Comparison of ENCODE assay signal across 18 cellular contexts in genomic region chr2:71832388-71832787, GRCh38.
DNase-seq lines count a peak whose midpoint lies in the region; ATAC-seq and TF ChIP-seq lines count a peak whose summit lies in the region.
"Had no signal": no experiment of that assay in that cellular context is flagged by ENCODE, and none has a peak within 500 bp of the region (broad histone marks: within the 10 kb centered on the region; RNA-seq: fewer than 3 reads in every experiment).

No MANE protein-coding gene starts in this region.

- no peak overlapping the region for H4K91ac ChIP-seq in mesenchymal stem cell (ENCODE audit: low read length)

- no peak overlapping the region for H3K4ac ChIP-seq in mesenchymal stem cell (ENCODE audit: low read depth in 1 of 2, low read length in 2 of 2)

- no peaks in the 10 kb centered on the region for H3K79me1 ChIP-seq in mesenchymal stem cell (replicated peaks; ENCODE audit: low read length, poor library complexity, severe bottlenecking)

- POLR2A ChIA-PET in AG04449 (lab: Yijun Ruan, JAX), result no interaction called here

- H3K36me3 ChIP-seq in SJSA1 (no peaks in the 10 kb centered on the region), mesenchymal stem cell (ENCODE audit: control insufficient read depth in 1 of 2, insufficient read depth in 2 of 2, low read depth in 1 of 2, low read length in 2 of 2) (no peaks in the 10 kb centered on the region), right lobe of liver (no peaks in the 10 kb centered on the region)
- H3K36me3 ChIP-seq: BLaER1 treated with 17β-estradiol and CSF1 and Interleukin-3, amounts not matched to agents 10 nM and 100 nM had no signal

- no peak for TF ChIP-seq POLR2A in right lobe of liver (IDR thresholded peaks at IDR 0.05)

- DNase-seq in AG04449 (ENCODE audit: low read depth, low spot score) (peak; percentile 41), EH (ENCODE audit: low read depth) (peak; percentile 92), SJSA1 (ENCODE audit: low read depth in 1 of 2, low spot score in 2 of 2) (peak in 1 of 2 experiments; percentile 22), mesenchymal stem cell (no peak), right lobe of liver (no peak), DMS53 (lab: John Stamatoyannopoulos, UW) (no peak)
- DNase-seq: CD8-positive, alpha-beta T cell; DMS153; GF-D8; NCI-H1694 treated with DMSO at 0.1 percent for 48 hours; NCI-H2081 treated with DMSO at 0.1 percent for 48 hours; NCI-H446; NCI-H526; RPMI8226; SHP77 treated with DMSO at 0.1 percent for 48 hours; T-helper 1 cell had no signal

- H3K9me3 ChIP-seq in SJSA1 (replicated peaks), result no peaks in the 10 kb centered on the region
- peaks cover 6% of the 10 kb centered on the region for H3K9me3 ChIP-seq in mesenchymal stem cell (ENCODE audit: control insufficient read depth, low read length)
- no peaks in the 10 kb centered on the region for H3K9me3 ChIP-seq in right lobe of liver

- H3K4me2 ChIP-seq in mesenchymal stem cell (ENCODE audit: low read length, poor library complexity, severe bottlenecking), result no peak overlapping the region
- H3K4me2 ChIP-seq: BLaER1 treated with 17β-estradiol and CSF1 and Interleukin-3, amounts not matched to agents 10 nM and 100 nM had no signal

- H3K27me3 ChIP-seq in SJSA1 (replicated peaks) (no peaks in the 10 kb centered on the region), mesenchymal stem cell (ENCODE audit: control insufficient read depth in 1 of 2, insufficient read depth in 1 of 2, low read length in 2 of 2) (no peaks in the 10 kb centered on the region), right lobe of liver (no peaks in the 10 kb centered on the region)
- H3K27me3 ChIP-seq: BLaER1 treated with 17β-estradiol and CSF1 and Interleukin-3, amounts not matched to agents 10 nM and 100 nM had no signal

- H2BK12ac ChIP-seq in mesenchymal stem cell (ENCODE audit: low read length in 2 of 2), result no peak overlapping the region

- intact Hi-C loops in right lobe of liver (cut with DNase I), result no loop called here

- H3K23ac ChIP-seq in mesenchymal stem cell (ENCODE audit: low read length in 2 of 2), result no peak overlapping the region

- H3K18ac ChIP-seq in mesenchymal stem cell (ENCODE audit: low read depth in 1 of 2, low read length in 2 of 2), result no peak overlapping the region

- H3K4me3 ChIP-seq in AG04449 (ENCODE audit: low read depth, low read length), result no peak overlapping the region
- H3K4me3 ChIP-seq in SJSA1, result no peak overlapping the region
- no peak overlapping the region for H3K4me3 ChIP-seq in mesenchymal stem cell (ENCODE audit: insufficient read depth in 1 of 2, low read depth in 1 of 2, low read length in 2 of 2)
- no peak overlapping the region for H3K4me3 ChIP-seq in right lobe of liver
- H3K4me3 ChIP-seq: BLaER1 treated with 17β-estradiol and CSF1 and Interleukin-3, amounts not matched to agents 10 nM and 100 nM had no signal

- no peak overlapping the region for H3K9ac ChIP-seq in mesenchymal stem cell (ENCODE audit: low read length)
- H3K9ac ChIP-seq: BLaER1 treated with 17β-estradiol and CSF1 and Interleukin-3, amounts not matched to agents 10 nM and 100 nM had no signal

- ATAC-seq in right lobe of liver (no peak), GM21529 (IDR thresholded peaks at IDR 0.05; ENCODE audit: unreplicated experiment) (no peak)
- ATAC-seq: CD8-positive, alpha-beta T cell had no signal

- H2BK5ac ChIP-seq in mesenchymal stem cell (ENCODE audit: low read depth, low read length, poor library complexity, severe bottlenecking), result no peak overlapping the region

- 79% methylated on average over 1 of the region's 1 CpG for WGBS in mesenchymal stem cell
- 50% methylated on average over 1 of the region's 1 CpG for WGBS in right lobe of liver (ENCODE audit: insufficient coverage, low coverage, low lambda C conversion rate, missing lambda C conversion rate)

- peak overlapping the region; percentile 71 for H2AK5ac ChIP-seq in mesenchymal stem cell (ENCODE audit: low read length, severe bottlenecking)

- H3K14ac ChIP-seq in mesenchymal stem cell (ENCODE audit: low read length in 2 of 2), result no peak overlapping the region

- H2BK120ac ChIP-seq in mesenchymal stem cell (ENCODE audit: low read depth, low read length), result no peak overlapping the region

- CTCF ChIA-PET in AG04449 (lab: Yijun Ruan, JAX), result interaction anchor here (0.8 to 5.6 kb wide), 4 partner anchors 14 to 43 kb away, joined by 3 to 37 read pairs (median 4); no protein-coding TSS in a partner anchor

- TF ChIP-seq CTCF in AG04449 (IDR thresholded peaks at IDR 0.05; ENCODE audit: insufficient read depth, low read length, missing control alignments), result no peak
- no peak for TF ChIP-seq CTCF in right lobe of liver (IDR thresholded peaks at IDR 0.05)

- peaks cover 38% of the 10 kb centered on the region for H3K4me1 ChIP-seq in SJSA1 (replicated peaks)
- peaks cover 24% of the 10 kb centered on the region for H3K4me1 ChIP-seq in mesenchymal stem cell (ENCODE audit: control insufficient read depth, insufficient read depth, low read depth, low read length)
- H3K4me1 ChIP-seq in right lobe of liver, result no peaks in the 10 kb centered on the region
- H3K4me1 ChIP-seq: BLaER1 treated with 17β-estradiol and CSF1 and Interleukin-3, amounts not matched to agents 10 nM and 100 nM had no signal

- no peak overlapping the region for H2BK15ac ChIP-seq in mesenchymal stem cell (ENCODE audit: low read depth, poor library complexity, severe bottlenecking)

- peak overlapping the region; percentile 88; the same call in 1 of the 2 replicates for H3K27ac ChIP-seq in SJSA1
- peak overlapping the region; percentile 15 for H3K27ac ChIP-seq in mesenchymal stem cell (ENCODE audit: low read length, poor library complexity, severe bottlenecking)
- no peak overlapping the region for H3K27ac ChIP-seq in right lobe of liver
- H3K27ac ChIP-seq: BLaER1 treated with 17β-estradiol and CSF1 and Interleukin-3, amounts not matched to agents 10 nM and 100 nM had no signal

- H4K8ac ChIP-seq in mesenchymal stem cell (ENCODE audit: low read length), result no peak overlapping the region

- H2AFZ ChIP-seq in mesenchymal stem cell (ENCODE audit: low read depth, low read length), result no peak overlapping the region

Comparison
In these comparisons a context has a peak if more than half of its experiments do, and no peak if none do; other contexts are left out.
1. DNase-seq: peak in AG04449 (single experiment) and EH (single experiment); none in mesenchymal stem cell (single experiment), right lobe of liver (0 of 3) and DMS53 (single experiment).
2. H3K27ac ChIP-seq: peak in SJSA1 (single experiment) and mesenchymal stem cell (single experiment); none in right lobe of liver (0 of 3).